12 cellular contexts compared by ENCODE assay signal in the genomic region with DNA sequence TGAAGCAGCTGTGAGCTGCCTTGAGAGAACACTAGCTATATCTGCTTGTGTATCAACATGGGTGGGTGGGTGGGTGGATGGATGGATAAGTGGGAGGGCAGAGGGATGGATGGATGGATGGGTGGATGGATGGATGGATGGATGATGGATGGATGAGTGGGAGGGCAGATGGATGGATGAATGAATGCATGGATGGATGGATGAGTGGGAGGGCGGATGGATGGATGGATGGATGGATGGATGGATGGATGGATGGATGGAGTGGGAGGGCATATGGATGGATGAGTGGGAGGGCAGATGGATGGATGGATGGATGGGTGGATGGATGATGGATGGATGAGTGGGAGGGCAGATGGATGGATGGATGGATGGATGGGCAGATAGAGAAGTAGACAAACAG.
A peak's percentile ranks its signal among the peaks of the same experiment; 100 is the strongest.
DNase-seq lines count a peak whose midpoint lies in the region; ATAC-seq and TF ChIP-seq lines count a peak whose summit lies in the region.
"Had no signal": no experiment of that assay in that cellular context is flagged by ENCODE, and none has a peak within 500 bp of the region (broad histone marks: within the 10 kb centered on the region; RNA-seq: fewer than 3 reads in every experiment).

No MANE protein-coding gene starts in this region.

- 89 to 94% methylated on average over 1 of the region's 1 CpG for whole genome bisulfite sequencing in upper lobe of left lung, 2 donors
- 25 to 39% methylated on average over 1 of the region's 1 CpG for WGBS in gastroesophageal sphincter (ENCODE audit: low coverage in 1 of 2), 2 donors
- WGBS in smooth muscle cell (ENCODE audit: low lambda C conversion rate), result 82% methylated on average over 1 of the region's 1 CpG

- TF ChIP-seq EP300 in upper lobe of left lung (IDR thresholded peaks at IDR 0.05), result no peak
- no peak for TF ChIP-seq EP300 in gastroesophageal sphincter (IDR thresholded peaks at IDR 0.05)

- peaks cover 4% of the 10 kb centered on the region for H3F3A ChIP-seq in smooth muscle cell (ENCODE audit: low read depth)

- H3K4me1 Mint-ChIP-seq in activated naive CD4-positive, alpha-beta T cell treated with anti-CD3 and anti-CD28 coated beads, Interleukin-2, amount 10 ng/mL, durations not matched to agents 7 days and 5 days, result peaks cover 64% of the 10 kb centered on the region
- H3K4me1 Mint-ChIP-seq in activated naive CD8-positive, alpha-beta T cell (ENCODE audit: low read depth), result peaks cover 55% of the 10 kb centered on the region

- H3K27me3 Mint-ChIP-seq in activated naive CD4-positive, alpha-beta T cell treated with anti-CD3 and anti-CD28 coated beads, Interleukin-2, amount 10 ng/mL, durations not matched to agents 7 days and 5 days, result no peaks in the 10 kb centered on the region
- no peaks in the 10 kb centered on the region for H3K27me3 Mint-ChIP-seq in activated naive CD8-positive, alpha-beta T cell

- H3K4me3 ChIP-seq in lower lobe of right lung (peak overlapping the region; percentile 53), upper lobe of left lung (peak overlapping the region in 1 of 4 donors; percentile 50), gastroesophageal sphincter (no peak overlapping the region), smooth muscle cell (no peak overlapping the region)
- H3K4me3 ChIP-seq: SJSA1 had no signal

- intact Hi-C loops in lower lobe of right lung (cut with DNase I), result no loop called here

- H3K4me1 ChIP-seq in lower lobe of right lung (peaks cover 53% of the 10 kb centered on the region), upper lobe of left lung (peaks cover 19 to 60% (median 46%) of the 10 kb centered on the region in 4 donors), gastroesophageal sphincter (peaks cover 0 to 25% (median 14%) of the 10 kb centered on the region in 3 donors), smooth muscle cell (ENCODE audit: low read depth) (peaks cover 10% of the 10 kb centered on the region)
- H3K4me1 ChIP-seq: SJSA1 had no signal

- no peak overlapping the region for H3K27ac Mint-ChIP-seq in activated naive CD4-positive, alpha-beta T cell treated with anti-CD3 and anti-CD28 coated beads, Interleukin-2, amount 10 ng/mL, durations not matched to agents 7 days and 5 days
- H3K27ac Mint-ChIP-seq in activated naive CD4-positive, alpha-beta T cell treated with anti-CD3 and anti-CD28 coated beads, Interleukin-2, amount 50 U/mL, for 72 hours, result peak overlapping the region in 1 of 2 donors; percentile 99
- peak overlapping the region; percentile 43 for H3K27ac Mint-ChIP-seq in activated naive CD8-positive, alpha-beta T cell

- TF ChIP-seq POLR2A in upper lobe of left lung (IDR thresholded peaks at IDR 0.05) (no peak), gastroesophageal sphincter (IDR thresholded peaks at IDR 0.05) (no peak)

- H3K27me3 ChIP-seq in lower lobe of right lung (ENCODE audit: low read depth), result no peaks in the 10 kb centered on the region
- H3K27me3 ChIP-seq in upper lobe of left lung, result no peaks in the 10 kb centered on the region
- no peaks in the 10 kb centered on the region for H3K27me3 ChIP-seq in gastroesophageal sphincter
- no peaks in the 10 kb centered on the region for H3K27me3 ChIP-seq in smooth muscle cell (ENCODE audit: low read depth)
- H3K27me3 ChIP-seq: SJSA1 had no signal

- no peak for TF ChIP-seq CTCF in lower lobe of right lung (IDR thresholded peaks at IDR 0.05)
- TF ChIP-seq CTCF in upper lobe of left lung (IDR thresholded peaks at IDR 0.05), result no peak
- no peak for TF ChIP-seq CTCF in gastroesophageal sphincter (IDR thresholded peaks at IDR 0.05)
- TF ChIP-seq CTCF in smooth muscle cell (IDR thresholded peaks at IDR 0.05; ENCODE audit: borderline replicate concordance, insufficient read depth, poor library complexity, severe bottlenecking), result no peak

- H3K79me2 ChIP-seq in smooth muscle cell (ENCODE audit: low read depth), result no peaks in the 10 kb centered on the region

- H3K4me3 Mint-ChIP-seq in activated naive CD4-positive, alpha-beta T cell treated with anti-CD3 and anti-CD28 coated beads, Interleukin-2, amount 10 ng/mL, durations not matched to agents 7 days and 5 days, result peak overlapping the region; percentile 25
- H3K4me3 Mint-ChIP-seq in activated naive CD8-positive, alpha-beta T cell, result peak overlapping the region; percentile 96

- DNase-seq in activated naive CD4-positive, alpha-beta T cell treated with anti-CD3 and anti-CD28 coated beads, Interleukin-2, amount 10 ng/mL, durations not matched to agents 7 days and 5 days, result no peak
- DNase-seq in activated naive CD4-positive, alpha-beta T cell treated with anti-CD3 and anti-CD28 coated beads, Interleukin-2, amount 50 U/mL, for 72 hours (ENCODE audit: low spot score in 2 of 2), result no peak
- DNase-seq in lower lobe of right lung (no peak), upper lobe of left lung (no peak), smooth muscle cell (lab: John Stamatoyannopoulos, UW; ENCODE audit: unreplicated experiment) (no peak)
- DNase-seq: central memory CD4-positive, alpha-beta T cell; erythroblast; NCI-H446 had no signal

- CTCF ChIA-PET in activated naive CD4-positive, alpha-beta T cell treated with anti-CD3 and anti-CD28 coated beads, Interleukin-2, amount 10 ng/mL, durations not matched to agents 7 days and 5 days (lab: Charles Lee), result interaction anchor here (3.3 kb wide), 1 partner anchor 12 kb away, joined by 13 read pairs; no protein-coding TSS in a partner anchor

- no peak overlapping the region for H2AFZ ChIP-seq in smooth muscle cell (ENCODE audit: low read depth)

- H3K27ac ChIP-seq in lower lobe of right lung (peak overlapping the region; percentile 82), upper lobe of left lung (peak overlapping the region; percentile 87 to 89 (median 88)), gastroesophageal sphincter (peak overlapping the region in 2 of 4 donors; percentile 43 to 67), smooth muscle cell (ENCODE audit: low read depth) (no peak overlapping the region)
- H3K27ac ChIP-seq: SJSA1 had no signal

- no peak for ATAC-seq in activated naive CD4-positive, alpha-beta T cell treated with anti-CD3 and anti-CD28 coated beads, Interleukin-2, amount 50 U/mL, for 72 hours
- no peak for ATAC-seq in lower lobe of right lung
- ATAC-seq in upper lobe of left lung (ENCODE audit: low FRiP score in 2 of 2), result no peak
- ATAC-seq in gastroesophageal sphincter, result no peak
- ATAC-seq in HG02885 (IDR thresholded peaks at IDR 0.05; ENCODE audit: poor library complexity, unreplicated experiment), result no peak

- no peak overlapping the region for H3K9ac ChIP-seq in smooth muscle cell (ENCODE audit: low read depth)

- peaks cover 9% of the 10 kb centered on the region for H4K20me1 ChIP-seq in smooth muscle cell (ENCODE audit: low read depth)

- peaks cover 32% of the 10 kb centered on the region for H3K36me3 ChIP-seq in lower lobe of right lung
- H3K36me3 ChIP-seq in upper lobe of left lung, result peaks cover 0 to 41% (median 12%) of the 10 kb centered on the region in 4 donors
- H3K36me3 ChIP-seq in gastroesophageal sphincter, result peaks cover 0 to 14% of the 10 kb centered on the region in 2 donors
- H3K36me3 ChIP-seq in smooth muscle cell (ENCODE audit: low read depth), result no peaks in the 10 kb centered on the region
- H3K36me3 ChIP-seq: SJSA1 had no signal

- peaks cover 47% of the 10 kb centered on the region for H3K36me3 Mint-ChIP-seq in activated naive CD4-positive, alpha-beta T cell treated with anti-CD3 and anti-CD28 coated beads, Interleukin-2, amount 10 ng/mL, durations not matched to agents 7 days and 5 days
- H3K36me3 Mint-ChIP-seq in activated naive CD4-positive, alpha-beta T cell treated with anti-CD3 and anti-CD28 coated beads, Interleukin-2, amount 50 U/mL, for 72 hours, result peaks cover 30 to 40% of the 10 kb centered on the region in 2 donors
- H3K36me3 Mint-ChIP-seq in activated naive CD8-positive, alpha-beta T cell, result peaks cover 13% of the 10 kb centered on the region

- H3K9me3 Mint-ChIP-seq in activated naive CD4-positive, alpha-beta T cell treated with anti-CD3 and anti-CD28 coated beads, Interleukin-2, amount 10 ng/mL, durations not matched to agents 7 days and 5 days, result no peaks in the 10 kb centered on the region
- H3K9me3 Mint-ChIP-seq in activated naive CD4-positive, alpha-beta T cell treated with anti-CD3 and anti-CD28 coated beads, Interleukin-2, amount 50 U/mL, for 72 hours, result no peaks in the 10 kb centered on the region
- H3K9me3 Mint-ChIP-seq in activated naive CD8-positive, alpha-beta T cell (ENCODE audit: low read depth), result no peaks in the 10 kb centered on the region

- no peak overlapping the region for H3K4me2 ChIP-seq in smooth muscle cell

- H3K9me3 ChIP-seq in lower lobe of right lung (no peaks in the 10 kb centered on the region), upper lobe of left lung (no peaks in the 10 kb centered on the region), gastroesophageal sphincter (no peaks in the 10 kb centered on the region), smooth muscle cell (replicated peaks; ENCODE audit: low read depth) (no peaks in the 10 kb centered on the region)
- H3K9me3 ChIP-seq: SJSA1 had no signal
